In genomic region chr5:103291606-103292005, GRCh38 we compare ENCODE assay signal across 24 cellular contexts. TPM values are rescaled to one million over a fixed set of nuclear protein-coding genes. Genes with fewer than 3 reads are reported as not detected.
A peak's percentile ranks its signal among the peaks of the same experiment; 100 is the strongest.
DNase-seq lines count a peak whose midpoint lies in the region; ATAC-seq and TF ChIP-seq lines count a peak whose summit lies in the region.
"Had no signal": no experiment of that assay in that cellular context is flagged by ENCODE, and none has a peak within 500 bp of the region (broad histone marks: within the 10 kb centered on the region; RNA-seq: fewer than 3 reads in every experiment).

No MANE protein-coding gene starts in this region.

- no peaks in the 10 kb centered on the region for H3K27me3 Mint-ChIP-seq in activated CD4-positive, alpha-beta memory T cell treated with anti-CD3 and anti-CD28 coated beads, Interleukin-2, amount 10 ng/mL, durations not matched to agents 7 days and 5 days
- H3K27me3 Mint-ChIP-seq: CD4-positive, CD25-positive, alpha-beta regulatory T cell; CD8-positive, alpha-beta memory T cell; IgD-negative memory B cell had no signal

- no peak overlapping the region for H3K27ac Mint-ChIP-seq in activated CD4-positive, alpha-beta memory T cell treated with anti-CD3 and anti-CD28 coated beads, Interleukin-2, amount 10 ng/mL, durations not matched to agents 7 days and 5 days
- H3K27ac Mint-ChIP-seq: CD4-positive, CD25-positive, alpha-beta regulatory T cell; CD8-positive, alpha-beta memory T cell; GM23338; IgD-negative memory B cell had no signal

- no peaks in the 10 kb centered on the region for H3K9me3 Mint-ChIP-seq in activated CD4-positive, alpha-beta memory T cell treated with anti-CD3 and anti-CD28 coated beads, Interleukin-2, amount 10 ng/mL, durations not matched to agents 7 days and 5 days
- H3K9me3 Mint-ChIP-seq: CD4-positive, CD25-positive, alpha-beta regulatory T cell; CD8-positive, alpha-beta memory T cell; GM23338; HFFc6; IgD-negative memory B cell had no signal

- DNase-seq in dorsolateral prefrontal cortex, result no peak
- DNase-seq in medulla oblongata (ENCODE audit: extremely low spot score), result peak; percentile 50
- DNase-seq in superior temporal gyrus (ENCODE audit: extremely low spot score), result peak; percentile 74
- no peak for DNase-seq in Kasumi-1 (lab: John Stamatoyannopoulos, UW)
- no peak for DNase-seq in left lobe of liver (ENCODE audit: low spot score)
- no peak for DNase-seq in activated CD4-positive, alpha-beta memory T cell treated with anti-CD3 and anti-CD28 coated beads, Interleukin-2, amount 10 ng/mL, durations not matched to agents 7 days and 5 days
- DNase-seq: 8988T; BE2C; CD4-positive, CD25-positive, alpha-beta regulatory T cell; CD8-positive, alpha-beta memory T cell; COR-L47; DMS 273 treated with DMSO at 0.1 percent for 48 hours; DMS53; DND-41; EL; H7; HFFc6 had no signal

- POLR2A ChIA-PET in activated CD4-positive, alpha-beta memory T cell treated with anti-CD3 and anti-CD28 coated beads, Interleukin-2, amount 10 ng/mL, durations not matched to agents 7 days and 5 days (lab: Charles Lee), result no interaction called here

- intact Hi-C loops in dorsolateral prefrontal cortex (cut with DNase I), result no loop called here

- ATAC-seq in left lobe of liver, result no peak
- no peak for ATAC-seq in HG03108 (IDR thresholded peaks at IDR 0.05; ENCODE audit: unreplicated experiment)
- ATAC-seq: GM12878, GM23338, HCT116, HepG2 had no signal

- H3K36me3 Mint-ChIP-seq in activated CD4-positive, alpha-beta memory T cell treated with anti-CD3 and anti-CD28 coated beads, Interleukin-2, amount 10 ng/mL, durations not matched to agents 7 days and 5 days (ENCODE audit: low read depth), result no peaks in the 10 kb centered on the region
- H3K36me3 Mint-ChIP-seq: CD4-positive, CD25-positive, alpha-beta regulatory T cell; CD8-positive, alpha-beta memory T cell; IgD-negative memory B cell had no signal

- no peaks in the 10 kb centered on the region for H3K27me3 ChIP-seq in dorsolateral prefrontal cortex
- H3K27me3 ChIP-seq: BE2C had no signal

- H3K4me3 Mint-ChIP-seq in activated CD4-positive, alpha-beta memory T cell treated with anti-CD3 and anti-CD28 coated beads, Interleukin-2, amount 10 ng/mL, durations not matched to agents 7 days and 5 days, result no peak overlapping the region
- H3K4me3 Mint-ChIP-seq: CD4-positive, CD25-positive, alpha-beta regulatory T cell; CD8-positive, alpha-beta memory T cell; GM23338; HFFc6; IgD-negative memory B cell had no signal

- CTCF ChIA-PET in activated CD4-positive, alpha-beta memory T cell treated with anti-CD3 and anti-CD28 coated beads, Interleukin-2, amount 10 ng/mL, durations not matched to agents 7 days and 5 days (lab: Charles Lee), result no interaction called here

- peak overlapping the region in 5 of 59 donors; percentile 1 to 46 (median 8) for H3K4me3 ChIP-seq in dorsolateral prefrontal cortex
- H3K4me3 ChIP-seq: GM12878, GM23338 had no signal

- H3K27ac ChIP-seq in angular gyrus (ENCODE audit: low read depth, low read length), result peak overlapping the region; percentile 93
- peak overlapping the region; percentile 31 to 99 (median 93) for H3K27ac ChIP-seq in dorsolateral prefrontal cortex

- TF ChIP-seq CTCF in dorsolateral prefrontal cortex (IDR thresholded peaks at IDR 0.05 in 54 of 56, conservative IDR thresholded peaks at IDR 0.05 in 2 of 56; ENCODE audit: low read depth in 1 of 56, partially characterized antibody in 56 of 56), result no peak

- H3K4me1 Mint-ChIP-seq in activated CD4-positive, alpha-beta memory T cell treated with anti-CD3 and anti-CD28 coated beads, Interleukin-2, amount 10 ng/mL, durations not matched to agents 7 days and 5 days, result no peaks in the 10 kb centered on the region
- H3K4me1 Mint-ChIP-seq: CD4-positive, CD25-positive, alpha-beta regulatory T cell; CD8-positive, alpha-beta memory T cell; IgD-negative memory B cell had no signal

RNA-seq across cellular contexts. Expression of gene MACIR, which starts 33.0 kb away (rescaled TPM):
- total RNA-seq in dorsolateral prefrontal cortex, result 10 to 100 TPM; 21.8 to 45.7 (median 34.8) TPM
- 0.63 TPM for total RNA-seq in left lobe of liver
- total RNA-seq in activated CD4-positive, alpha-beta memory T cell treated with anti-CD3 and anti-CD28 coated beads, Interleukin-2, amount 10 ng/mL, durations not matched to agents 7 days and 5 days, result 1 to 10 TPM; 6.3 to 7.4 TPM

Comparison
In these comparisons a context has a peak if more than half of its experiments do, and no peak if none do; other contexts are left out.
1. DNase-seq: peak in medulla oblongata (single experiment) and superior temporal gyrus (single experiment); none in dorsolateral prefrontal cortex (0 of 10), Kasumi-1 (0 of 2), left lobe of liver (single experiment) and activated CD4-positive, alpha-beta memory T cell treated with anti-CD3 and anti-CD28 coated beads, Interleukin-2, amount 10 ng/mL, durations not matched to agents 7 days and 5 days (single experiment).